Comparison of ENCODE assay signal across 18 cellular contexts in the genomic region with DNA sequence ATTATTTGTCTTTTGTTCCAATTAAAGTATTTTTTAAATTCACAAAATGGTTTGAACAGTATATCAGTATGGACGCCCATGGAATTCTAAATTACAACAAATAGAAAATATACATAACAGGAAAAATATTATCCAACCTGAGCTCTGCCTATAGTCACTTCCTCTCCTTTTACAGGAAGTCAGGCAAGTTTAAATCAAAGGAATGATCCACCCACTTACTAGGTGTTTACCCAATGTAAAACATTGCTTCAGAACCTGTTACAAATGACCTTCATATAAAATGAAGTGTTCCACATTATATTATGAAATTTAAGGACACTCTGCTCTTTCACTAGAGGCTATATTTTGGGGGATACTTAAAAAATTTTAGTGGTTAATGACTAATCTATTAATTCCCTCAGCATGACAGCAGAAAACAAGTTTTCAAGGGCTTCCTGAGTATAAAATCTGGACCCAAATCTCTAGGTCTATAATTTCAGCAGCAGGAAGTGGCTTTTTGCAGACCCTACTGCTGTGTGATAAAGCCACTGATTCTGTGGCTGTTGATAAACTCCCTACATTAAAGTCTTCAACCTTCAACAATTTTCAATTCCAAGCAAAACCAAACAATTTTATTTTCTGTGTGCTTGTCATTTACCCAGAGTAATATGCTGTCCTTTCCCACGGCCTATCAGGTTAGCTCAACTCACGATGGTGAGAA.
DNase-seq lines count a peak whose midpoint lies in the region; ATAC-seq and TF ChIP-seq lines count a peak whose summit lies in the region.
"Had no signal": no experiment of that assay in that cellular context is flagged by ENCODE, and none has a peak within 500 bp of the region (broad histone marks: within the 10 kb centered on the region; RNA-seq: fewer than 3 reads in every experiment).

No MANE protein-coding gene starts in this region.

- H3K79me2 ChIP-seq in smooth muscle cell (ENCODE audit: low read depth): no peaks in the 10 kb centered on the region

- no peaks in the 10 kb centered on the region for H3K9me3 Mint-ChIP-seq in activated naive CD4-positive, alpha-beta T cell treated with anti-CD3 and anti-CD28 coated beads, Interleukin-2, amount 50 U/mL, for 72 hours
- no peaks in the 10 kb centered on the region for H3K9me3 Mint-ChIP-seq in activated CD8-positive, alpha-beta T cell treated with anti-CD3 and anti-CD28 coated beads, Interleukin-2, amount 10 ng/mL, durations not matched to agents 7 days and 5 days (ENCODE audit: insufficient read depth)
- peaks cover 0 to 3% (median 0%) of the 10 kb centered on the region in 9 donors for H3K9me3 Mint-ChIP-seq in naive thymus-derived CD8-positive, alpha-beta T cell
- H3K9me3 Mint-ChIP-seq: CD8-positive, alpha-beta memory T cell had no signal

- no peaks in the 10 kb centered on the region for H3K36me3 Mint-ChIP-seq in activated naive CD4-positive, alpha-beta T cell treated with anti-CD3 and anti-CD28 coated beads, Interleukin-2, amount 50 U/mL, for 72 hours
- no peaks in the 10 kb centered on the region for H3K36me3 Mint-ChIP-seq in activated CD8-positive, alpha-beta T cell treated with anti-CD3 and anti-CD28 coated beads, Interleukin-2, amount 10 ng/mL, durations not matched to agents 7 days and 5 days (ENCODE audit: low read depth)
- no peaks in the 10 kb centered on the region for H3K36me3 Mint-ChIP-seq in naive thymus-derived CD8-positive, alpha-beta T cell
- H3K36me3 Mint-ChIP-seq: CD8-positive, alpha-beta memory T cell had no signal

- H3K27ac ChIP-seq in KOPT-K1 (ENCODE audit: low read depth, low read length, poor library complexity, severe bottlenecking): peak overlapping the region; percentile 60
- no peak overlapping the region for H3K27ac ChIP-seq in ascending aorta
- H3K27ac ChIP-seq in smooth muscle cell (ENCODE audit: low read depth): no peak overlapping the region

- H2AFZ ChIP-seq in smooth muscle cell (ENCODE audit: low read depth): no peak overlapping the region

- CTCF ChIA-PET in activated CD8-positive, alpha-beta T cell treated with anti-CD3 and anti-CD28 coated beads, Interleukin-2, amount 10 ng/mL, durations not matched to agents 7 days and 5 days (lab: Charles Lee): no interaction called here

- H3K4me1 Mint-ChIP-seq in activated CD8-positive, alpha-beta T cell treated with anti-CD3 and anti-CD28 coated beads, Interleukin-2, amount 10 ng/mL, durations not matched to agents 7 days and 5 days (ENCODE audit: low read depth): peaks cover 14% of the 10 kb centered on the region
- peaks cover 8 to 21% (median 18%) of the 10 kb centered on the region in 4 donors for H3K4me1 Mint-ChIP-seq in naive thymus-derived CD8-positive, alpha-beta T cell

- DNase-seq in activated naive CD4-positive, alpha-beta T cell treated with anti-CD3 and anti-CD28 coated beads, Interleukin-2, amount 50 U/mL, for 72 hours (ENCODE audit: low spot score in 2 of 2): no peak
- DNase-seq in activated naive CD4-positive, alpha-beta T cell treated with anti-CD3 and anti-CD28 coated beads, Interleukin-2, amount 50 U/mL, for 16 hours: no peak
- no peak for DNase-seq in activated CD8-positive, alpha-beta T cell treated with anti-CD3 and anti-CD28 coated beads, Interleukin-2, amount 10 ng/mL, durations not matched to agents 7 days and 5 days
- peak in 1 of 10 donors; percentile 7 for DNase-seq in naive thymus-derived CD8-positive, alpha-beta T cell
- DNase-seq in middle frontal gyrus (ENCODE audit: extremely low spot score, low spot score): no peak
- no peak for DNase-seq in ascending aorta (ENCODE audit: low spot score in 2 of 2)
- DNase-seq in smooth muscle cell (lab: John Stamatoyannopoulos, UW; ENCODE audit: unreplicated experiment): no peak
- DNase-seq: ACHN; CD8-positive, alpha-beta memory T cell; GOT3; KG1; MM.1S; NCI-H1105; NCI-H187; NCI-H774; SHP77 had no signal

- no peaks in the 10 kb centered on the region for H3K9me3 ChIP-seq in KOPT-K1 (ENCODE audit: insufficient read depth, low read length, poor library complexity, severe bottlenecking)
- H3K9me3 ChIP-seq in ascending aorta: no peaks in the 10 kb centered on the region
- H3K9me3 ChIP-seq in smooth muscle cell (replicated peaks; ENCODE audit: low read depth): no peaks in the 10 kb centered on the region

- H3K4me2 ChIP-seq in smooth muscle cell: no peak overlapping the region

- H3K36me3 ChIP-seq in KOPT-K1 (ENCODE audit: insufficient read depth, low read length) (no peaks in the 10 kb centered on the region), ascending aorta (no peaks in the 10 kb centered on the region), smooth muscle cell (ENCODE audit: low read depth) (no peaks in the 10 kb centered on the region)

- H3K4me1 ChIP-seq in ascending aorta: no peaks in the 10 kb centered on the region
- H3K4me1 ChIP-seq in smooth muscle cell (ENCODE audit: low read depth): no peaks in the 10 kb centered on the region

- 96% methylated on average over 3 of the region's 3 CpGs for WGBS in smooth muscle cell (ENCODE audit: low lambda C conversion rate)

- no peak overlapping the region for H3K4me3 Mint-ChIP-seq in activated CD8-positive, alpha-beta T cell treated with anti-CD3 and anti-CD28 coated beads, Interleukin-2, amount 10 ng/mL, durations not matched to agents 7 days and 5 days
- peak overlapping the region in 9 of 10 donors; percentile 1 to 56 (median 38) for H3K4me3 Mint-ChIP-seq in naive thymus-derived CD8-positive, alpha-beta T cell

- no peak overlapping the region for H3K9ac ChIP-seq in smooth muscle cell (ENCODE audit: low read depth)

- no peaks in the 10 kb centered on the region for H3K27me3 ChIP-seq in ascending aorta
- H3K27me3 ChIP-seq in smooth muscle cell (ENCODE audit: low read depth): no peaks in the 10 kb centered on the region

- no peaks in the 10 kb centered on the region for H3F3A ChIP-seq in smooth muscle cell (ENCODE audit: low read depth)

- H3K27me3 Mint-ChIP-seq in activated CD8-positive, alpha-beta T cell treated with anti-CD3 and anti-CD28 coated beads, Interleukin-2, amount 10 ng/mL, durations not matched to agents 7 days and 5 days (ENCODE audit: low read depth): no peaks in the 10 kb centered on the region
- H3K27me3 Mint-ChIP-seq in naive thymus-derived CD8-positive, alpha-beta T cell: no peaks in the 10 kb centered on the region

- intact Hi-C loops in ascending aorta (cut with DNase I): no loop called here

- no peak overlapping the region for H3K4me3 ChIP-seq in ascending aorta
- no peak overlapping the region for H3K4me3 ChIP-seq in smooth muscle cell

- ATAC-seq in activated naive CD4-positive, alpha-beta T cell treated with anti-CD3 and anti-CD28 coated beads, Interleukin-2, amount 50 U/mL, for 72 hours: no peak
- ATAC-seq in activated CD8-positive, alpha-beta T cell treated with anti-CD3 and anti-CD28 coated beads, Interleukin-2, amount 10 ng/mL, durations not matched to agents 7 days and 5 days: no peak
- peak in 1 of 2 donors; percentile 53 for ATAC-seq in naive thymus-derived CD8-positive, alpha-beta T cell
- ATAC-seq: Panc1 had no signal

- TF ChIP-seq CTCF in ascending aorta (IDR thresholded peaks at IDR 0.05): no peak
- TF ChIP-seq CTCF in smooth muscle cell (IDR thresholded peaks at IDR 0.05; ENCODE audit: borderline replicate concordance, insufficient read depth, poor library complexity, severe bottlenecking): no peak

- H4K20me1 ChIP-seq in smooth muscle cell (ENCODE audit: low read depth): no peaks in the 10 kb centered on the region

- POLR2A ChIA-PET in activated CD8-positive, alpha-beta T cell treated with anti-CD3 and anti-CD28 coated beads, Interleukin-2, amount 10 ng/mL, durations not matched to agents 7 days and 5 days (lab: Charles Lee): no interaction called here
- POLR2A ChIA-PET in naive thymus-derived CD8-positive, alpha-beta T cell (lab: Charles Lee): no interaction called here

- H3K27ac Mint-ChIP-seq in activated naive CD4-positive, alpha-beta T cell treated with anti-CD3 and anti-CD28 coated beads, Interleukin-2, amount 50 U/mL, for 72 hours: peak overlapping the region; percentile 29 to 46
- peak overlapping the region; percentile 47 for H3K27ac Mint-ChIP-seq in activated CD8-positive, alpha-beta T cell treated with anti-CD3 and anti-CD28 coated beads, Interleukin-2, amount 10 ng/mL, durations not matched to agents 7 days and 5 days
- H3K27ac Mint-ChIP-seq in naive thymus-derived CD8-positive, alpha-beta T cell: peak overlapping the region in 7 of 10 donors; percentile 10 to 84 (median 60)
